Comparison of ENCODE assay signal across 1 cellular context in genomic region chr2:239294571-239295054, GRCh38.
TF ChIP-seq lines count a peak whose summit lies in the region.

No MANE protein-coding gene starts in this region.

TF ChIP-seq in K562, 482 proteins besides CTCF, POLR2A, EP300 and RAD21 (continued from another document and continues in another):
- TF ChIP-seq ZNF232 (CRISPR knock-in tag; IDR thresholded peaks at IDR 0.05): no peak
- no peak for TF ChIP-seq NR2C2 (CRISPR knock-in tag; IDR thresholded peaks at IDR 0.05)
- no peak for TF ChIP-seq NR2C2 (tag; IDR thresholded peaks at IDR 0.05)
- TF ChIP-seq RHOXF2B (CRISPR knock-in tag; conservative IDR thresholded peaks at IDR 0.05): no peak
- peak; percentile 60 for TF ChIP-seq TAF9B (IDR thresholded peaks at IDR 0.05; ENCODE audit: partially characterized antibody)
- no peak for TF ChIP-seq HLTF (IDR thresholded peaks at IDR 0.05)
- no peak for TF ChIP-seq ZNF274 (IDR thresholded peaks at IDR 0.05; ENCODE audit: borderline replicate concordance, low read depth, low read length)
- peak; percentile 72 for TF ChIP-seq CXXC5 (CRISPR knock-in tag; IDR thresholded peaks at IDR 0.05)
- TF ChIP-seq JUNB (CRISPR knock-in tag; conservative IDR thresholded peaks at IDR 0.05): no peak
- TF ChIP-seq ARID1B (IDR thresholded peaks at IDR 0.05): peak; percentile 66
- no peak for TF ChIP-seq CC2D1A (IDR thresholded peaks at IDR 0.05)
- TF ChIP-seq NR3C1 (CRISPR knock-in tag; IDR thresholded peaks at IDR 0.05): no peak
- TF ChIP-seq GATAD2B (IDR thresholded peaks at IDR 0.05; ENCODE audit: borderline replicate concordance): no peak
- TF ChIP-seq ZNF507 (tag; conservative IDR thresholded peaks at IDR 0.05): no peak
- TF ChIP-seq PCBP2 (IDR thresholded peaks at IDR 0.05; ENCODE audit: low read depth, low read length, poor library complexity, severe bottlenecking): no peak
- no peak for TF ChIP-seq E2F3 (CRISPR knock-in tag; IDR thresholded peaks at IDR 0.05)
- peak; percentile 97; the same call in 1 of the 2 replicates for TF ChIP-seq CBX1 (IDR thresholded peaks at IDR 0.05; ENCODE audit: low read depth)
- no peak for TF ChIP-seq POLR2AphosphoS2 (IDR thresholded peaks at IDR 0.05; ENCODE audit: low read length)
- TF ChIP-seq ZNF277 (CRISPR knock-in tag; IDR thresholded peaks at IDR 0.05; ENCODE audit: borderline replicate concordance): no peak
- 0 out of 2 replicates have a peak, but pooled peaks have one; percentile 27 for TF ChIP-seq TARDBP (IDR thresholded peaks at IDR 0.05)
- no peak for TF ChIP-seq SAFB2 (IDR thresholded peaks at IDR 0.05; ENCODE audit: borderline replicate concordance, low read depth, low read length, severe bottlenecking)
- no peak for TF ChIP-seq ZNF586 (CRISPR knock-in tag; conservative IDR thresholded peaks at IDR 0.05)
- TF ChIP-seq NCOA2 (IDR thresholded peaks at IDR 0.05; ENCODE audit: partially characterized antibody in 2 of 2): peak in 1 of 2 experiments; percentile 59
- no peak for TF ChIP-seq ARID3A (IDR thresholded peaks at IDR 0.05; ENCODE audit: borderline replicate concordance, low read depth, low read length)
- TF ChIP-seq KLF13 (tag; IDR thresholded peaks at IDR 0.05; ENCODE audit: borderline replicate concordance, low read depth): peak; percentile 83; the same call in 1 of the 2 replicates
- no peak for TF ChIP-seq SP1 (CRISPR knock-in tag; IDR thresholded peaks at IDR 0.05)
- TF ChIP-seq ZBTB7A (IDR thresholded peaks at IDR 0.05; ENCODE audit: borderline replicate concordance, control insufficient read depth, low read depth, low read length): no peak
- no peak for TF ChIP-seq ZFP1 (CRISPR knock-in tag; IDR thresholded peaks at IDR 0.05)
- TF ChIP-seq PHB2 (IDR thresholded peaks at IDR 0.05; ENCODE audit: low read depth): no peak
- no peak for TF ChIP-seq ARHGAP35 (IDR thresholded peaks at IDR 0.05; ENCODE audit: partially characterized antibody)
- no peak for TF ChIP-seq SIRT6 (IDR thresholded peaks at IDR 0.05; ENCODE audit: low read depth, low read length)
- TF ChIP-seq CGGBP1 (CRISPR knock-in tag; IDR thresholded peaks at IDR 0.05): no peak
- no peak for TF ChIP-seq SRF (CRISPR knock-in tag; IDR thresholded peaks at IDR 0.05)
- no peak for TF ChIP-seq EZH2 (IDR thresholded peaks at IDR 0.05; ENCODE audit: borderline replicate concordance, low read depth, low read length)
- no peak for TF ChIP-seq JUN (IDR thresholded peaks at IDR 0.05; ENCODE audit: borderline replicate concordance, low read depth, low read length)
- no peak for TF ChIP-seq JUN (CRISPR knock-in tag; IDR thresholded peaks at IDR 0.05; ENCODE audit: borderline replicate concordance)
- no peak for TF ChIP-seq ZNF583 (CRISPR knock-in tag; IDR thresholded peaks at IDR 0.05)
- TF ChIP-seq SAFB (IDR thresholded peaks at IDR 0.05; ENCODE audit: borderline replicate concordance, low read depth, low read length): no peak
- TF ChIP-seq ZNF668 (CRISPR knock-in tag; IDR thresholded peaks at IDR 0.05): no peak
- no peak for TF ChIP-seq ZNF584 (CRISPR knock-in tag; IDR thresholded peaks at IDR 0.05; ENCODE audit: low read depth)
- TF ChIP-seq SMARCA5 (IDR thresholded peaks at IDR 0.05): peak; percentile 96
- TF ChIP-seq ZNF707 (CRISPR knock-in tag; conservative IDR thresholded peaks at IDR 0.05): no peak
- TF ChIP-seq SREBF2 (CRISPR knock-in tag; IDR thresholded peaks at IDR 0.05): no peak
- TF ChIP-seq PREB (CRISPR knock-in tag; IDR thresholded peaks at IDR 0.05): no peak
- no peak for TF ChIP-seq PHF8 (IDR thresholded peaks at IDR 0.05; ENCODE audit: borderline replicate concordance, low read length)
- no peak for TF ChIP-seq ZNF77 (CRISPR knock-in tag; IDR thresholded peaks at IDR 0.05)
- peak; percentile 98 for TF ChIP-seq KLF1 (tag; IDR thresholded peaks at IDR 0.05)
- TF ChIP-seq TAF15 (IDR thresholded peaks at IDR 0.05; ENCODE audit: low read depth, low read length): no peak
- peak; percentile 89 for TF ChIP-seq CHD4 (IDR thresholded peaks at IDR 0.05; ENCODE audit: insufficient read depth, insufficient replicate concordance, low read depth, low read length, poor library complexity, severe bottlenecking)
- TF ChIP-seq E2F8 (IDR thresholded peaks at IDR 0.05; ENCODE audit: low read depth, partially characterized antibody): no peak
- TF ChIP-seq ZNF174 (CRISPR knock-in tag; IDR thresholded peaks at IDR 0.05): no peak
- TF ChIP-seq STAT6 (CRISPR knock-in tag; IDR thresholded peaks at IDR 0.05): no peak
- TF ChIP-seq ZNF212 (CRISPR knock-in tag; IDR thresholded peaks at IDR 0.05): no peak
- no peak for TF ChIP-seq E2F4 (CRISPR knock-in tag; IDR thresholded peaks at IDR 0.05; ENCODE audit: low read depth)
- TF ChIP-seq RBM25 (IDR thresholded peaks at IDR 0.05; ENCODE audit: low read depth, low read length, severe bottlenecking): peak; percentile 93
- TF ChIP-seq ZNF778 (CRISPR knock-in tag; IDR thresholded peaks at IDR 0.05): no peak
- no peak for TF ChIP-seq ZFP36 (IDR thresholded peaks at IDR 0.05; ENCODE audit: low read depth, low read length, partially characterized antibody)
- no peak for TF ChIP-seq ZKSCAN8 (CRISPR knock-in tag; IDR thresholded peaks at IDR 0.05)
- TF ChIP-seq BRD4 (IDR thresholded peaks at IDR 0.05): no peak
- no peak for TF ChIP-seq NCOA6 (IDR thresholded peaks at IDR 0.05)
- TF ChIP-seq SNAPC5 (CRISPR knock-in tag; IDR thresholded peaks at IDR 0.05): no peak
- TF ChIP-seq CAMTA2 (CRISPR knock-in tag; conservative IDR thresholded peaks at IDR 0.05): no peak
- TF ChIP-seq FOS (IDR thresholded peaks at IDR 0.05; ENCODE audit: extremely low read depth, insufficient read length): no peak
- TF ChIP-seq RAD51 (IDR thresholded peaks at IDR 0.05; ENCODE audit: borderline replicate concordance, low read depth): peak; percentile 57; the same call in 1 of the 2 replicates
- TF ChIP-seq ZNF408 (CRISPR knock-in tag; IDR thresholded peaks at IDR 0.05; ENCODE audit: low read depth): no peak
- no peak for TF ChIP-seq RBM14 (IDR thresholded peaks at IDR 0.05; ENCODE audit: borderline replicate concordance, insufficient read depth, low read depth, low read length)
- TF ChIP-seq BCOR (IDR thresholded peaks at IDR 0.05): peak; percentile 97
- no peak for TF ChIP-seq ZHX1 (conservative IDR thresholded peaks at IDR 0.05; ENCODE audit: low read length)
- TF ChIP-seq USF1 (CRISPR knock-in tag; IDR thresholded peaks at IDR 0.05): peak; percentile 76
